1 cellular context compared by ENCODE assay signal in the genomic region with DNA sequence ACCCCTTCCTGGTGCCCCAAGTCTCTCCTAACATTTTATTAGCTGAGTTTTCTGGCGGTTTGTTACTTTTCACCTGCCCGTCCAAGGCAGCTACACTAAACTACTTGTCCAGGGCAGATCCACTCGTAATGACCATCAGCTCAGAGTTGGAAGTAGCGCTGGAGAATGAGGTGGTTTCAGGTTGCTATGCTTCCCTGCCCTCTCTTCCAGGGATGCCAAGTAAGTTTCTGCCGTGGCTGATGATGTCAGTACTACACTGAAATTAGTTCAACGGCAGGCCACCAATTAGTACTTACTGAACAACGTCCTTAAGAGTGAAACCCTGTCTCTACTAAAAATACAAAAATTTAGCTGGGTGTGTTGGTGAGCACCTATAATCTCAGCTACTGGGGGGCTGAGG.
TF ChIP-seq lines count a peak whose summit lies in the region.

No MANE protein-coding gene starts in this region.

TF ChIP-seq in HEK293, 187 proteins besides CTCF, POLR2A, EP300 and RAD21 (continued from another document):
- TF ChIP-seq, protein P1, sequence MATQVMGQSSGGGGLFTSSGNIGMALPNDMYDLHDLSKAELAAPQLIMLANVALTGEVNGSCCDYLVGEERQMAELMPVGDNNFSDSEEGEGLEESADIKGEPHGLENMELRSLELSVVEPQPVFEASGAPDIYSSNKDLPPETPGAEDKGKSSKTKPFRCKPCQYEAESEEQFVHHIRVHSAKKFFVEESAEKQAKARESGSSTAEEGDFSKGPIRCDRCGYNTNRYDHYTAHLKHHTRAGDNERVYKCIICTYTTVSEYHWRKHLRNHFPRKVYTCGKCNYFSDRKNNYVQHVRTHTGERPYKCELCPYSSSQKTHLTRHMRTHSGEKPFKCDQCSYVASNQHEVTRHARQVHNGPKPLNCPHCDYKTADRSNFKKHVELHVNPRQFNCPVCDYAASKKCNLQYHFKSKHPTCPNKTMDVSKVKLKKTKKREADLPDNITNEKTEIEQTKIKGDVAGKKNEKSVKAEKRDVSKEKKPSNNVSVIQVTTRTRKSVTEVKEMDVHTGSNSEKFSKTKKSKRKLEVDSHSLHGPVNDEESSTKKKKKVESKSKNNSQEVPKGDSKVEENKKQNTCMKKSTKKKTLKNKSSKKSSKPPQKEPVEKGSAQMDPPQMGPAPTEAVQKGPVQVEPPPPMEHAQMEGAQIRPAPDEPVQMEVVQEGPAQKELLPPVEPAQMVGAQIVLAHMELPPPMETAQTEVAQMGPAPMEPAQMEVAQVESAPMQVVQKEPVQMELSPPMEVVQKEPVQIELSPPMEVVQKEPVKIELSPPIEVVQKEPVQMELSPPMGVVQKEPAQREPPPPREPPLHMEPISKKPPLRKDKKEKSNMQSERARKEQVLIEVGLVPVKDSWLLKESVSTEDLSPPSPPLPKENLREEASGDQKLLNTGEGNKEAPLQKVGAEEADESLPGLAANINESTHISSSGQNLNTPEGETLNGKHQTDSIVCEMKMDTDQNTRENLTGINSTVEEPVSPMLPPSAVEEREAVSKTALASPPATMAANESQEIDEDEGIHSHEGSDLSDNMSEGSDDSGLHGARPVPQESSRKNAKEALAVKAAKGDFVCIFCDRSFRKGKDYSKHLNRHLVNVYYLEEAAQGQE (tag by site-specific recombination; IDR thresholded peaks at IDR 0.05), result no peak
- TF ChIP-seq OSR2 (tag by site-specific recombination; IDR thresholded peaks at IDR 0.05) (peak; percentile 43; the same call in 1 of the 2 replicates), ZNF404 (tag by site-specific recombination; IDR thresholded peaks at IDR 0.05) (no peak), ZNF423 (tag by site-specific recombination; IDR thresholded peaks at IDR 0.05) (no peak), MEIS1 (CRISPR knock-in tag; IDR thresholded peaks at IDR 0.05; ENCODE audit: borderline replicate concordance) (no peak), ZBTB7A (tag by site-specific recombination; IDR thresholded peaks at IDR 0.05; ENCODE audit: low read depth) (no peak), ZBTB1 (tag by site-specific recombination; IDR thresholded peaks at IDR 0.05) (no peak), GLIS2 (tag by site-specific recombination; IDR thresholded peaks at IDR 0.05) (no peak), TRIM28 (IDR thresholded peaks at IDR 0.05; ENCODE audit: borderline replicate concordance, low read length) (no peak), KLF7 (tag by site-specific recombination; IDR thresholded peaks at IDR 0.05; ENCODE audit: borderline replicate concordance) (no peak), ZNF350 (tag by site-specific recombination; IDR thresholded peaks at IDR 0.05) (no peak), WT1 (tag by site-specific recombination; IDR thresholded peaks at IDR 0.05) (no peak)
- TF ChIP-seq, protein P2, sequence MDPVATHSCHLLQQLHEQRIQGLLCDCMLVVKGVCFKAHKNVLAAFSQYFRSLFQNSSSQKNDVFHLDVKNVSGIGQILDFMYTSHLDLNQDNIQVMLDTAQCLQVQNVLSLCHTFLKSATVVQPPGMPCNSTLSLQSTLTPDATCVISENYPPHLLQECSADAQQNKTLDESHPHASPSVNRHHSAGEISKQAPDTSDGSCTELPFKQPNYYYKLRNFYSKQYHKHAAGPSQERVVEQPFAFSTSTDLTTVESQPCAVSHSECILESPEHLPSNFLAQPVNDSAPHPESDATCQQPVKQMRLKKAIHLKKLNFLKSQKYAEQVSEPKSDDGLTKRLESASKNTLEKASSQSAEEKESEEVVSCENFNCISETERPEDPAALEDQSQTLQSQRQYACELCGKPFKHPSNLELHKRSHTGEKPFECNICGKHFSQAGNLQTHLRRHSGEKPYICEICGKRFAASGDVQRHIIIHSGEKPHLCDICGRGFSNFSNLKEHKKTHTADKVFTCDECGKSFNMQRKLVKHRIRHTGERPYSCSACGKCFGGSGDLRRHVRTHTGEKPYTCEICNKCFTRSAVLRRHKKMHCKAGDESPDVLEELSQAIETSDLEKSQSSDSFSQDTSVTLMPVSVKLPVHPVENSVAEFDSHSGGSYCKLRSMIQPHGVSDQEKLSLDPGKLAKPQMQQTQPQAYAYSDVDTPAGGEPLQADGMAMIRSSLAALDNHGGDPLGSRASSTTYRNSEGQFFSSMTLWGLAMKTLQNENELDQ (tag by site-specific recombination; IDR thresholded peaks at IDR 0.05; ENCODE audit: low read depth), result no peak
TF ChIP-seq in HEK293: peak in this region for 7.
